Comparison of ENCODE assay signal across 8 cellular contexts in genomic region chr20:56358070-56358469, GRCh38. TPM values are rescaled to one million over a fixed set of nuclear protein-coding genes. Genes with fewer than 3 reads are reported as not detected.
DNase-seq lines count a peak whose midpoint lies in the region; ATAC-seq, FAIRE-seq and TF ChIP-seq lines count a peak whose summit lies in the region.

No MANE protein-coding gene starts in this region.

- H3K4me1 ChIP-seq in A673 (ENCODE audit: insufficient read depth, low read length, poor library complexity, severe bottlenecking) = no peaks in the 10 kb centered on the region

- no TSS peak for BruUV-seq in A673 (replicated peaks; lab: Mats Ljungman, UMichigan)

- no peak for FAIRE-seq in urothelium cell line (lab: Jason Lieb, UNC)

- no peak overlapping the region for H3K27ac ChIP-seq in A673 (ENCODE audit: low read depth, low read length, poor library complexity, severe bottlenecking)

- POLR2A ChIA-PET in A673 (lab: Charles Lee; ENCODE audit: low non-redundant PET) = no interaction called here
- POLR2A ChIA-PET in activated naive CD8-positive, alpha-beta T cell treated with anti-CD3 and anti-CD28 coated beads, Interleukin-2, amount 10 ng/mL, durations not matched to agents 7 days and 5 days (lab: Charles Lee) = interaction anchor here (2.2 kb wide), 1 partner anchor 34 kb away, joined by 13 read pairs; the partner anchor contains the start of genes AURKA and CSTF1
- POLR2A ChIA-PET in naive thymus-derived CD8-positive, alpha-beta T cell (lab: Charles Lee) = interaction anchor here (0.9 to 2.6 kb wide), 3 partner anchors 14 to 110 kb away, joined by 3 to 34 read pairs (median 4); partner anchors contain the start of genes AURKA, CSTF1 and RTF2

- no peaks in the 10 kb centered on the region for H3K9me3 Mint-ChIP-seq in activated naive CD8-positive, alpha-beta T cell treated with anti-CD3 and anti-CD28 coated beads, Interleukin-2, amount 10 ng/mL, durations not matched to agents 7 days and 5 days
- H3K9me3 Mint-ChIP-seq in naive thymus-derived CD8-positive, alpha-beta T cell = no peaks in the 10 kb centered on the region

- no peak for TF ChIP-seq CTCF in A673 (conservative IDR thresholded peaks at IDR 0.05; ENCODE audit: low read depth, low read length)

- H3K36me3 ChIP-seq in A673 (ENCODE audit: insufficient read depth, low read length, poor library complexity, severe bottlenecking) = no peaks in the 10 kb centered on the region

- no peaks in the 10 kb centered on the region for H3K9me3 ChIP-seq in A673 (ENCODE audit: low read depth, low read length, poor library complexity, severe bottlenecking)

- H3K27ac Mint-ChIP-seq in activated naive CD8-positive, alpha-beta T cell treated with anti-CD3 and anti-CD28 coated beads, Interleukin-2, amount 10 ng/mL, durations not matched to agents 7 days and 5 days = no peak overlapping the region
- H3K27ac Mint-ChIP-seq in naive thymus-derived CD8-positive, alpha-beta T cell = peak overlapping the region in 9 of 10 donors; percentile 6 to 85 (median 66)

- H3K4me3 Mint-ChIP-seq in activated naive CD8-positive, alpha-beta T cell treated with anti-CD3 and anti-CD28 coated beads, Interleukin-2, amount 10 ng/mL, durations not matched to agents 7 days and 5 days = peak overlapping the region; percentile 74
- H3K4me3 Mint-ChIP-seq in naive thymus-derived CD8-positive, alpha-beta T cell = peak overlapping the region; percentile 73 to 90 (median 83)

- CTCF ChIA-PET in A673 (lab: Charles Lee) = interaction anchor here (0.5 to 0.6 kb wide), 2 partner anchors 16 to 34 kb away, joined by 3 to 5 read pairs; partner anchors contain the start of genes AURKA and CSTF1

- peak overlapping the region; percentile 77 for H3K4me3 ChIP-seq in A673 (ENCODE audit: low read depth, low read length, poor library complexity, severe bottlenecking)

- H3K36me3 Mint-ChIP-seq in activated naive CD8-positive, alpha-beta T cell treated with anti-CD3 and anti-CD28 coated beads, Interleukin-2, amount 10 ng/mL, durations not matched to agents 7 days and 5 days = no peaks in the 10 kb centered on the region
- no peaks in the 10 kb centered on the region for H3K36me3 Mint-ChIP-seq in naive thymus-derived CD8-positive, alpha-beta T cell

- ATAC-seq in activated naive CD8-positive, alpha-beta T cell treated with anti-CD3 and anti-CD28 coated beads, Interleukin-2, amount 10 ng/mL, durations not matched to agents 7 days and 5 days (ENCODE audit: low read depth) = no peak
- ATAC-seq in naive thymus-derived CD8-positive, alpha-beta T cell = no peak
- no peak for ATAC-seq in GM21528 (IDR thresholded peaks at IDR 0.05; ENCODE audit: low FRiP score, unreplicated experiment)

- H3K27me3 ChIP-seq in A673 (replicated peaks; ENCODE audit: insufficient read depth, low read depth, low read length, poor library complexity) = no peaks in the 10 kb centered on the region

- intact Hi-C loops in A673 (cut with micrococcal nuclease; ENCODE audit: unreplicated experiment) = no loop called here

- peaks cover 14% of the 10 kb centered on the region for H3K27me3 Mint-ChIP-seq in activated naive CD8-positive, alpha-beta T cell treated with anti-CD3 and anti-CD28 coated beads, Interleukin-2, amount 10 ng/mL, durations not matched to agents 7 days and 5 days
- peaks cover 0 to 9% (median 3%) of the 10 kb centered on the region in 5 donors for H3K27me3 Mint-ChIP-seq in naive thymus-derived CD8-positive, alpha-beta T cell

- peak; percentile 9 for DNase-seq in A673 (ENCODE audit: low spot score)
- DNase-seq in HCEC 1CT = peak; percentile 60
- DNase-seq in activated naive CD8-positive, alpha-beta T cell treated with anti-CD3 and anti-CD28 coated beads, Interleukin-2, amount 10 ng/mL, durations not matched to agents 7 days and 5 days = no peak
- peak in 1 of 10 donors; percentile 3 for DNase-seq in naive thymus-derived CD8-positive, alpha-beta T cell
- no peak for DNase-seq in NCI-H446 (lab: John Stamatoyannopoulos, UW)
- DNase-seq in urothelium cell line (ENCODE audit: low spot score) = no peak
- no peak for DNase-seq in amygdala (lab: John Stamatoyannopoulos, UW)

- peaks cover 14% of the 10 kb centered on the region for H3K4me1 Mint-ChIP-seq in activated naive CD8-positive, alpha-beta T cell treated with anti-CD3 and anti-CD28 coated beads, Interleukin-2, amount 10 ng/mL, durations not matched to agents 7 days and 5 days
- H3K4me1 Mint-ChIP-seq in naive thymus-derived CD8-positive, alpha-beta T cell = peaks cover 8 to 27% (median 17%) of the 10 kb centered on the region in 4 donors

RNA-seq across cellular contexts. Expression of gene FAM210B, which starts 0.7 kb away (rescaled TPM):
- total RNA-seq in A673 (2021) = 5.5 and 8.1 TPM in 2 replicates
- 10 to 100 TPM; 10.9 to 13.6 TPM for total RNA-seq in activated naive CD8-positive, alpha-beta T cell treated with anti-CD3 and anti-CD28 coated beads, Interleukin-2, amount 10 ng/mL, durations not matched to agents 7 days and 5 days
- total RNA-seq in naive thymus-derived CD8-positive, alpha-beta T cell = 10 to 100 TPM; 25.2 to 27.8 TPM
- polyA plus RNA-seq in naive thymus-derived CD8-positive, alpha-beta T cell = 10 to 100 TPM; 26.7 to 32.9 (median 27.8) TPM

RNA-seq across cellular contexts. Expression of gene AURKA, which starts 33.9 kb away (rescaled TPM):
- 105 and 112 TPM in 2 replicates for total RNA-seq in A673 (2021)
- 10 to 100 TPM; 52.4 to 60.1 TPM for total RNA-seq in activated naive CD8-positive, alpha-beta T cell treated with anti-CD3 and anti-CD28 coated beads, Interleukin-2, amount 10 ng/mL, durations not matched to agents 7 days and 5 days
- 1 to 10 TPM in 1 of 2 experiments, under 1 TPM in 1; 0.85 to 1.3 TPM for total RNA-seq in naive thymus-derived CD8-positive, alpha-beta T cell
- polyA plus RNA-seq in naive thymus-derived CD8-positive, alpha-beta T cell = under 1 TPM; 0.19 to 0.50 (median 0.44) TPM

RNA-seq across cellular contexts. Expression of gene CSTF1, which starts 34.4 kb away (rescaled TPM):
- 52.5 and 58.2 TPM in 2 replicates for total RNA-seq in A673 (2021)
- 10 to 100 TPM; 55.7 to 58.3 TPM for total RNA-seq in activated naive CD8-positive, alpha-beta T cell treated with anti-CD3 and anti-CD28 coated beads, Interleukin-2, amount 10 ng/mL, durations not matched to agents 7 days and 5 days
- 10 to 100 TPM; 43.7 to 52.8 TPM for total RNA-seq in naive thymus-derived CD8-positive, alpha-beta T cell
- 10 to 100 TPM; 27.2 to 33.3 (median 27.7) TPM for polyA plus RNA-seq in naive thymus-derived CD8-positive, alpha-beta T cell

RNA-seq across cellular contexts. Expression of gene CASS4, which starts 54.0 kb away (rescaled TPM):
- 0.11 and 0.28 TPM in 2 replicates for total RNA-seq in A673 (2021)
- total RNA-seq in activated naive CD8-positive, alpha-beta T cell treated with anti-CD3 and anti-CD28 coated beads, Interleukin-2, amount 10 ng/mL, durations not matched to agents 7 days and 5 days = 10 to 100 TPM; 14.2 to 18.7 TPM
- total RNA-seq in naive thymus-derived CD8-positive, alpha-beta T cell = 10 to 100 TPM; 11.6 to 12.9 TPM
- polyA plus RNA-seq in naive thymus-derived CD8-positive, alpha-beta T cell = 10 to 100 TPM in 1 of 3 donors, 1 to 10 TPM in 2; 5.5 to 11.2 (median 7.1) TPM

Comparison
In these comparisons a context has a peak if more than half of its experiments do, and no peak if none do; other contexts are left out.
1. DNase-seq: peak in A673 (single experiment) and HCEC 1CT (single experiment); none in activated naive CD8-positive, alpha-beta T cell treated with anti-CD3 and anti-CD28 coated beads, Interleukin-2, amount 10 ng/mL, durations not matched to agents 7 days and 5 days (single experiment), NCI-H446 (0 of 2), urothelium cell line (single experiment) and amygdala (0 of 56).
2. RNA of gene AURKA, which starts 33.9 kb away (total RNA-seq): 105 to 112 TPM in A673 and 52.4 to 60.1 TPM in activated naive CD8-positive, alpha-beta T cell treated with anti-CD3 and anti-CD28 coated beads, Interleukin-2, amount 10 ng/mL, durations not matched to agents 7 days and 5 days; 0.85 to 1.3 TPM in naive thymus-derived CD8-positive, alpha-beta T cell; every median in the first group is over 10 times any median in the second.